ENCODE assay signal across 1 cellular context in genomic region chr15:92667291-92667904, GRCh38.
TF ChIP-seq lines count a peak whose summit lies in the region.

No MANE protein-coding gene starts in this region.

TF ChIP-seq in HepG2, 621 proteins besides CTCF, POLR2A, EP300 and RAD21 (continued from another document):
- TF ChIP-seq ZNF7 (CRISPR knock-in tag; IDR thresholded peaks at IDR 0.05) (peak; percentile 28; the same call in 1 of the 2 replicates), ZNF788 (CRISPR knock-in tag; IDR thresholded peaks at IDR 0.05; ENCODE audit: borderline replicate concordance) (peak; percentile 41; the same call in 1 of the 2 replicates), NR2F6 (IDR thresholded peaks at IDR 0.05) (no peak), NR2F6 (CRISPR knock-in tag; IDR thresholded peaks at IDR 0.05) (0 out of 2 replicates have a peak, but pooled peaks have one; percentile 22), ZNF296 (CRISPR knock-in tag; conservative IDR thresholded peaks at IDR 0.05) (no peak), DR1 (CRISPR knock-in tag; IDR thresholded peaks at IDR 0.05) (no peak), STAT5B (CRISPR knock-in tag; IDR thresholded peaks at IDR 0.05) (no peak), TBX2 (CRISPR knock-in tag; IDR thresholded peaks at IDR 0.05; ENCODE audit: borderline replicate concordance) (0 out of 2 replicates have a peak, but pooled peaks have one; percentile 33), TBP (CRISPR knock-in tag; IDR thresholded peaks at IDR 0.05) (no peak), ELF3 (CRISPR knock-in tag; IDR thresholded peaks at IDR 0.05) (no peak)
TF ChIP-seq in HepG2: peak in this region for 32.
